In the genomic region with DNA sequence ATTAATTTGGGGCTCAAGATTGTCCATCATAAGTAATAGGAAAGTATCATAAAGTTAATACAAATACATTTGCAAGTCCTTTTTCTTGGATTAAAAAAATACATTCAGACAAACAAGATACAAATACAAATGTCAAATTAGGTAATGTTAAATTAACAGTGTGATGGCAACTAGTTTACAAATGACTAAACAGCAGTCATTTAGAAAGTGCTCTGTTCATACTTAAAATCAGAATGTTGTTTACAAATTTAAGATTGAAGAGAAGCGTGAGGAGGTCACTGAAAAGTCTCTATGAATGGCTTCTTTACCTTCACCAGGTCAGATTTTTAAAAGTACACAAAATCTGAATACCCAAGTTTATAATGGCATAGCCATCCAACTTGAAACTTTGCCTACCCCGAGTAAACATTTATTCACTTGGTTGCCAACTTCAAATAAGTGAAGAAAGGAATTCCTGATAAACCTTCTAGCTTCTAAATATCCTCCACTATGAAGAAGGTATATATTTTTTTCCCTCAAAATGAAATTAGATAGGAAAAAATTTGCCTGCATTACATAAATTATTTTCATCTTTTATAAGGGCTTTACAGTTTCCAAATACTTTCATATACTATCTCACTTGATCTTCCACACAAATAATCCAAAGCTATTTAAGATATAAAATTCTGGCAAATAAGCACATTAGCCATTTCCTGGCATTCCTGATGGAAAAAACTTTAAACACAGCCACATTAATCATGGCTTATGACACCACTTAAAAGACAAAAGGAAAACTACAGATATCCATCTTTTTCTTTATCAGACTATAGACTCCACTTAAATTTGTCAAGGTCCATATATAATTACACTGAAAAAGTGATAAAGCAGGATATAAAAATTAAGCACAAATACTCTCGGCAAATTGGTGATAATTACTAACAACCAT, we compare ENCODE assay signal across 30 cellular contexts. TPM values are rescaled to one million over a fixed set of nuclear protein-coding genes. Genes with fewer than 3 reads are reported as not detected.
A peak's percentile ranks its signal among the peaks of the same experiment; 100 is the strongest.
DNase-seq lines count a peak whose midpoint lies in the region; ATAC-seq, FAIRE-seq and TF ChIP-seq lines count a peak whose summit lies in the region.
"Had no signal": no experiment of that assay in that cellular context is flagged by ENCODE, and none has a peak within 500 bp of the region (broad histone marks: within the 10 kb centered on the region; RNA-seq: fewer than 3 reads in every experiment).

No MANE protein-coding gene starts in this region.

- H3K4me2 ChIP-seq in Karpas-422 (ENCODE audit: low read depth, low read length, poor library complexity, severe bottlenecking), result no peak overlapping the region

- H3K4me1 ChIP-seq in pancreas (peaks cover 0 to 6% (median 0%) of the 10 kb centered on the region in 3 donors), Karpas-422 (ENCODE audit: low read length) (no peaks in the 10 kb centered on the region), SJCRH30 (no peaks in the 10 kb centered on the region)
- H3K4me1 ChIP-seq: ascending aorta, esophagus squamous epithelium, gastrocnemius medialis, parathyroid adenoma, Peyer's patch, spleen, upper lobe of left lung had no signal

- H2AFZ ChIP-seq in Karpas-422 (ENCODE audit: low read length), result no peak overlapping the region
- H2AFZ ChIP-seq: parathyroid adenoma had no signal

- H3K27ac ChIP-seq in pancreas (no peak overlapping the region), Karpas-422 (ENCODE audit: low read length) (no peak overlapping the region), SJCRH30 (no peak overlapping the region)
- H3K27ac ChIP-seq: ascending aorta, C4-2B, esophagus squamous epithelium, gastrocnemius medialis, parathyroid adenoma, Peyer's patch, spleen, upper lobe of left lung had no signal

- no peaks in the 10 kb centered on the region for H4K20me1 ChIP-seq in Karpas-422 (ENCODE audit: insufficient read depth, low read depth, low read length)

- H3K4me3 ChIP-seq in pancreas (no peak overlapping the region), Karpas-422 (ENCODE audit: low read length) (no peak overlapping the region), SJCRH30 (no peak overlapping the region)
- H3K4me3 ChIP-seq: ascending aorta, esophagus squamous epithelium, gastrocnemius medialis, Peyer's patch, spleen, upper lobe of left lung had no signal

- H3K9me3 ChIP-seq in pancreas, result no peaks in the 10 kb centered on the region
- no peaks in the 10 kb centered on the region for H3K9me3 ChIP-seq in Karpas-422 (ENCODE audit: low read length)
- no peaks in the 10 kb centered on the region for H3K9me3 ChIP-seq in SJCRH30 (replicated peaks)
- H3K9me3 ChIP-seq: ascending aorta, esophagus squamous epithelium, gastrocnemius medialis, Peyer's patch, spleen, upper lobe of left lung had no signal

- no peaks in the 10 kb centered on the region for H3K27me3 ChIP-seq in pancreas
- no peaks in the 10 kb centered on the region for H3K27me3 ChIP-seq in Karpas-422 (ENCODE audit: low read length)
- H3K27me3 ChIP-seq in SJCRH30, result no peaks in the 10 kb centered on the region
- H3K27me3 ChIP-seq: ascending aorta, esophagus squamous epithelium, gastrocnemius medialis, Peyer's patch, spleen, upper lobe of left lung had no signal

- no peak overlapping the region for H3K9ac ChIP-seq in Karpas-422 (ENCODE audit: low read length)
- H3K9ac ChIP-seq: parathyroid adenoma had no signal

- intact Hi-C loops in pancreas (cut with DNase I), result no loop called here

- DNase-seq in pancreas, result no peak
- DNase-seq in Karpas-422, result no peak
- no peak for DNase-seq in SJCRH30
- DNase-seq: activated CD4-positive, alpha-beta T cell treated with anti-CD3 and anti-CD28 coated beads, Interleukin-2, amount 50 U/mL, for 48 hours; activated gamma-delta T cell; activated naive CD8-positive, alpha-beta T cell treated with anti-CD3 and anti-CD28 coated beads, Interleukin-2, amount 10 ng/mL, durations not matched to agents 7 days and 5 days; caudate nucleus; esophagus squamous epithelium; gastrocnemius medialis; hippocampal formation; IMR-90; left cardiac atrium; NCI-H1092 treated with DMSO at 0.1 percent for 48 hours; NCI-H1930; NCI-H524 treated with DMSO at 0.1 percent for 48 hours; Peyer's patch; right cardiac atrium; spleen; stimulated activated CD4-positive, alpha-beta T cell treated with anti-CD3 and anti-CD28 coated beads, Interleukin-2, amount 100 ng/mL, for 48 hours; substantia nigra; upper lobe of left lung had no signal

- 0 out of 2 replicates have a peak, but pooled peaks cover 2% of the 10 kb centered on the region for H3K79me2 ChIP-seq in Karpas-422 (ENCODE audit: low read length)
- H3K79me2 ChIP-seq: parathyroid adenoma had no signal

- 41 to 42% methylated on average over 3 of the region's 3 CpGs for WGBS in pancreas, 2 donors

- H3K9me2 ChIP-seq in Karpas-422 (replicated peaks; ENCODE audit: insufficient read depth, low read length), result no peaks in the 10 kb centered on the region

- ATAC-seq in GM18867 (IDR thresholded peaks at IDR 0.05; ENCODE audit: unreplicated experiment) (peak; percentile 59), HG02852 (IDR thresholded peaks at IDR 0.05; ENCODE audit: unreplicated experiment) (peak; percentile 62), SK-N-SH treated with all-trans-retinoic acid at 6 μM for 48 hours (no peak), pancreas (peak in 1 of 4 donors; percentile 43), HG02798 (IDR thresholded peaks at IDR 0.05; ENCODE audit: poor library complexity, unreplicated experiment) (no peak)
- ATAC-seq: activated CD4-positive, CD25-positive, alpha-beta regulatory T cell treated with anti-CD3 and anti-CD28 coated beads, Interleukin-2, amount 50 U/mL, for 24 hours; gastrocnemius medialis; left cardiac atrium; right cardiac atrium had no signal

- TF ChIP-seq CTCF in pancreas (IDR thresholded peaks at IDR 0.05), result no peak

- H3K36me3 ChIP-seq in pancreas (no peaks in the 10 kb centered on the region), Karpas-422 (ENCODE audit: insufficient read depth, low read length) (peaks cover 48% of the 10 kb centered on the region), SJCRH30 (peaks cover 58% of the 10 kb centered on the region)

- FAIRE-seq in pancreas (lab: Jason Lieb, UNC), result peak; percentile 64
- FAIRE-seq: TTC549 had no signal

TF ChIP-seq in SK-N-SH treated with all-trans-retinoic acid at 6 μM for 48 hours, 23 proteins besides CTCF, POLR2A, EP300 and RAD21:
- TF ChIP-seq TOX (CRISPR knock-in tag; IDR thresholded peaks at IDR 0.05; ENCODE audit: borderline replicate concordance) (no peak), ZC3H10 (CRISPR knock-in tag; IDR thresholded peaks at IDR 0.05) (no peak), ISL1 (CRISPR knock-in tag; IDR thresholded peaks at IDR 0.05) (peak; percentile 80)

RNA-seq across cellular contexts. Expression of a gene that starts 11.5 kb away (rescaled TPM):
- under 1 TPM; 0.24 to 0.90 (median 0.37) TPM for total RNA-seq in pancreas
- under 1 TPM; 0.30 to 0.42 TPM for polyA plus RNA-seq in pancreas
- 0.34 and 0.72 TPM in 2 replicates for total RNA-seq in Karpas-422 (2014; rRNA removed; shearing (Covaris generic); ENCODE audit: low replicate concordance)
- total RNA-seq in SJCRH30 (2014; rRNA removed; shearing (Covaris generic)), result 1.1 and 1.7 TPM in 2 replicates
- total RNA-seq: ascending aorta had no signal

Comparison
In these comparisons a context has a peak if more than half of its experiments do, and no peak if none do; other contexts are left out.
1. ATAC-seq: peak in GM18867 (single experiment) and HG02852 (single experiment); none in SK-N-SH treated with all-trans-retinoic acid at 6 μM for 48 hours (single experiment) and HG02798 (single experiment).